8 cellular contexts compared by ENCODE assay signal in the genomic region with DNA sequence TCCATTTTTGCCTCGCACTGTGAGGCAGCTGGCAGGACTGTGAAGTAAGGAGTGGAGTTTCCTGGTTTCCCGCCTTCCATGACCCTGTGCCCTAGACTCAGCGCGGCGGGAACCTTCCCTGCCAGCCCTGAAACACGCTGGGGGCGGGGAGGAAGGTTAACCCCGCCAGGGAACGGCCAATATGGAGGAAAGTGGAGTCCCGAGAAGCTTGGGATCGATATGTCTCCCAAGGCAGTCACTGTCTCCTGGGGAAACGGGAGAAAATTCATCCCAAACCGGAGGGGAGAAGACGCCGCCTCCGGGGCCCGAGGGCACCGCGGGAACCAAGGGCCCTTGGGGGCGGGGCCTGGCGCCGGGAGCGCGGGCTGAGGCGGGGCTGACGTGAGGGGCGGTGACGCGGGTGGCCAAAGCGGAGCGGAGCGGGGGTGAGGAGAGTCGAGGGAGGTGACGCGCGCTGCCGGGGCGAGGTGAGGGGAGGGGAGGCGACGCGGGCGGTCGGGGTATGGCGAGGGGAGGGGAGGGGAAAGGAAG. TPM values are rescaled to one million over a fixed set of nuclear protein-coding genes. Genes with fewer than 3 reads are reported as not detected.
DNase-seq lines count a peak whose midpoint lies in the region; ATAC-seq and TF ChIP-seq lines count a peak whose summit lies in the region.

HMCES (plus strand) TSS at position 432 of the 531 bp plus-strand sequence. CDS start 863 bp downstream, outside the sequence.

- H3K27me3 ChIP-seq in GM06990 (replicated peaks; ENCODE audit: control insufficient read depth, insufficient read depth, low read length) (no peaks in the 10 kb centered on the region), heart right ventricle (no peaks in the 10 kb centered on the region), transverse colon (no peaks in the 10 kb centered on the region)

- TF ChIP-seq CTCF in GM06990 (IDR thresholded peaks at IDR 0.05; ENCODE audit: insufficient read depth, low read length, poor library complexity, severe bottlenecking) (no peak), heart right ventricle (IDR thresholded peaks at IDR 0.05) (peak in 2 of 9 donors; percentile 5 to 7), transverse colon (IDR thresholded peaks at IDR 0.05) (peak in 3 of 5 experiments; percentile 2 to 37 (median 27))

- H3K36me3 ChIP-seq in GM06990 (ENCODE audit: control insufficient read depth, insufficient read depth, low read length) (peaks cover 22% of the 10 kb centered on the region), heart right ventricle (peaks cover 0 to 59% (median 29%) of the 10 kb centered on the region in 9 donors), transverse colon (peaks cover 0 to 20% (median 8%) of the 10 kb centered on the region in 4 donors)

- TF ChIP-seq POLR2A in transverse colon (IDR thresholded peaks at IDR 0.05), result peak; percentile 95

- peaks cover 0 to 52% (median 37%) of the 10 kb centered on the region in 9 donors for H3K4me1 ChIP-seq in heart right ventricle
- peaks cover 16 to 39% (median 21%) of the 10 kb centered on the region in 4 donors for H3K4me1 ChIP-seq in transverse colon

- ATAC-seq in HG02852 (IDR thresholded peaks at IDR 0.05; ENCODE audit: unreplicated experiment), result peak; percentile 49
- ATAC-seq in T-helper 17 cell, result peak; percentile 94
- peak; percentile 97 to 98 (median 98) for ATAC-seq in heart right ventricle

- peak within 1 kb of the TSS; percentile 86 to 99 (median 96) for H3K27ac ChIP-seq in heart right ventricle
- peak within 1 kb of the TSS; percentile 92 to 98 (median 96) for H3K27ac ChIP-seq in transverse colon

- intact Hi-C loops in heart right ventricle (cut with DNase I) (loop anchor here in 7 of 10 donors (2.0 to 5.0 kb wide), 4 partner anchors 34 to 38 kb away; a partner anchor contains a TSS), posterior cingulate gyrus (cut with DNase I) (no loop called here), transverse colon (cut with DNase I; ENCODE audit: low total_unique reads) (loop anchor here (5.0 kb wide), 1 partner anchor 39 kb away; a partner anchor contains a TSS)

- TF ChIP-seq EP300 in transverse colon (IDR thresholded peaks at IDR 0.05; ENCODE audit: low read depth), result no peak

- peaks cover 36% of the 10 kb centered on the region for H3K4me1 Mint-ChIP-seq in T-helper 17 cell

- no peaks in the 10 kb centered on the region for H3K27me3 Mint-ChIP-seq in T-helper 17 cell

- H3K4me3 ChIP-seq in GM06990 (replicated peaks; ENCODE audit: low read depth, low read length), result peak within 1 kb of the TSS; percentile 91
- H3K4me3 ChIP-seq in heart right ventricle, result peak within 1 kb of the TSS; percentile 79 to 98 (median 88)
- peak within 1 kb of the TSS; percentile 74 to 89 (median 87) for H3K4me3 ChIP-seq in transverse colon

- peak within 1 kb of the TSS; percentile 97 for H3K4me3 Mint-ChIP-seq in T-helper 17 cell

- peak within 1 kb of the TSS; percentile 93 for H3K27ac Mint-ChIP-seq in T-helper 17 cell

- WGBS in heart right ventricle, 2 donors, result 0 to 1% methylated on average over 33 to 44 of the region's 44 CpGs
- WGBS in transverse colon (ENCODE audit: low coverage in 1 of 2), 2 donors, result 1% methylated on average over 38 of the region's 44 CpGs; no CpG with 5 or more reads in 1 of the 2 donors

- DNase-seq in GM06990 (ENCODE audit: extremely low read depth, insufficient read length), result peak; percentile 88
- DNase-seq in NCI-H187 (lab: John Stamatoyannopoulos, UW), result peak; percentile 78 to 83
- peak; percentile 92 to 96 (median 95) for DNase-seq in T-helper 17 cell
- DNase-seq in amniotic stem cell (lab: John Stamatoyannopoulos, UW), result peak; percentile 78
- peak; percentile 96 for DNase-seq in heart right ventricle
- DNase-seq in posterior cingulate gyrus, result peak; percentile 84 to 99 (median 92)
- peak; percentile 95 for DNase-seq in transverse colon

- H3K9me3 ChIP-seq in T-helper 17 cell (ENCODE audit: control insufficient read depth, low read length, poor library complexity, severe bottlenecking) (no peaks in the 10 kb centered on the region), heart right ventricle (no peaks in the 10 kb centered on the region), transverse colon (no peaks in the 10 kb centered on the region)

- in situ Hi-C loops in transverse colon (cut with MboI; ENCODE audit: low pct_ligation_motif_present in 1 of 4, low pct_unique_long_range_greater_than_20kb in 1 of 4, low sequenced_read_pairs in 3 of 4), result no loop called here

- peaks cover 9% of the 10 kb centered on the region for H3K36me3 Mint-ChIP-seq in T-helper 17 cell (ENCODE audit: low read depth)

RNA-seq across cellular contexts. Expression of gene HMCES, which starts in this region (rescaled TPM):
- total RNA-seq in T-helper 17 cell, result 10 to 100 TPM; 48.2 to 55.3 TPM
- total RNA-seq in heart right ventricle, result 10 to 100 TPM; 38.1 to 56.1 (median 44.5) TPM
- polyA plus RNA-seq in heart right ventricle, result 10 to 100 TPM; 24.1 to 37.6 TPM
- total RNA-seq in transverse colon, result 10 to 100 TPM; 11.3 to 32.6 (median 23.9) TPM

Comparison
In these comparisons a context has a peak if more than half of its experiments do, and no peak if none do; other contexts are left out.
1. Peak in every context shown above with its lines: DNase-seq, ATAC-seq, H3K4me3 ChIP-seq and H3K27ac ChIP-seq.